ENCODE assay signal across 23 cellular contexts in genomic region chr1:207713529-207713928, GRCh38. TPM values are rescaled to one million over a fixed set of nuclear protein-coding genes. Genes with fewer than 3 reads are reported as not detected.
A peak's percentile ranks its signal among the peaks of the same experiment; 100 is the strongest.
DNase-seq lines count a peak whose midpoint lies in the region; ATAC-seq and TF ChIP-seq lines count a peak whose summit lies in the region.
"Had no signal": no experiment of that assay in that cellular context is flagged by ENCODE, and none has a peak within 500 bp of the region (broad histone marks: within the 10 kb centered on the region; RNA-seq: fewer than 3 reads in every experiment).

No MANE protein-coding gene starts in this region.

- H3K27me3 Mint-ChIP-seq in activated naive CD8-positive, alpha-beta T cell treated with anti-CD3 and anti-CD28 coated beads, Interleukin-2, amount 10 ng/mL, durations not matched to agents 7 days and 5 days: no peaks in the 10 kb centered on the region
- no peaks in the 10 kb centered on the region for H3K27me3 Mint-ChIP-seq in activated naive CD8-positive, alpha-beta T cell treated with anti-CD3 and anti-CD28 coated beads, Interleukin-2, amount 50 U/mL, for 24 hours
- no peaks in the 10 kb centered on the region for H3K27me3 Mint-ChIP-seq in endodermal cell (ENCODE audit: insufficient read depth)
- H3K27me3 Mint-ChIP-seq: activated naive CD8-positive, alpha-beta T cell treated with anti-CD3 and anti-CD28 coated beads for 36 hours had no signal

- DNase-seq in activated naive CD8-positive, alpha-beta T cell treated with anti-CD3 and anti-CD28 coated beads, Interleukin-2, amount 10 ng/mL, durations not matched to agents 7 days and 5 days: no peak
- DNase-seq in activated naive CD8-positive, alpha-beta T cell treated with anti-CD3 and anti-CD28 coated beads, Interleukin-2, amount 50 U/mL, for 24 hours: no peak
- DNase-seq in MG63 (peak; percentile 21), endodermal cell (peak; percentile 63), T1000 (lab: John Stamatoyannopoulos, UW) (no peak), hypothalamus (lab: John Stamatoyannopoulos, UW) (no peak)
- DNase-seq in central memory CD4-positive, alpha-beta T cell: no peak
- DNase-seq: activated naive CD8-positive, alpha-beta T cell treated with anti-CD3 and anti-CD28 coated beads for 36 hours; CD8-positive, alpha-beta memory T cell; cortex of kidney; EL; islet precursor cell; left ventricle myocardium inferior; mesenchymal stem cell; NCI-H1048; NCI-H774; ovary; retina; thyroid gland had no signal

- POLR2A ChIA-PET in activated naive CD8-positive, alpha-beta T cell treated with anti-CD3 and anti-CD28 coated beads, Interleukin-2, amount 10 ng/mL, durations not matched to agents 7 days and 5 days (lab: Charles Lee): no interaction called here

- H3K4me3 ChIP-seq in MG63: no peak overlapping the region
- no peak overlapping the region for H3K4me3 ChIP-seq in endodermal cell (ENCODE audit: low read length)
- H3K4me3 ChIP-seq: left ventricle myocardium inferior, ovary, SJSA1, skin epidermis, thyroid gland had no signal

- no peak overlapping the region for H3K4me3 Mint-ChIP-seq in activated naive CD8-positive, alpha-beta T cell treated with anti-CD3 and anti-CD28 coated beads, Interleukin-2, amount 10 ng/mL, durations not matched to agents 7 days and 5 days
- H3K4me3 Mint-ChIP-seq in activated naive CD8-positive, alpha-beta T cell treated with anti-CD3 and anti-CD28 coated beads, Interleukin-2, amount 50 U/mL, for 24 hours: no peak overlapping the region
- H3K4me3 Mint-ChIP-seq in endodermal cell: no peak overlapping the region
- H3K4me3 Mint-ChIP-seq: activated naive CD8-positive, alpha-beta T cell treated with anti-CD3 and anti-CD28 coated beads for 36 hours; CD8-positive, alpha-beta memory T cell had no signal

- no peaks in the 10 kb centered on the region for H3K4me1 Mint-ChIP-seq in activated naive CD8-positive, alpha-beta T cell treated with anti-CD3 and anti-CD28 coated beads, Interleukin-2, amount 10 ng/mL, durations not matched to agents 7 days and 5 days
- no peaks in the 10 kb centered on the region for H3K4me1 Mint-ChIP-seq in activated naive CD8-positive, alpha-beta T cell treated with anti-CD3 and anti-CD28 coated beads, Interleukin-2, amount 50 U/mL, for 24 hours
- no peaks in the 10 kb centered on the region for H3K4me1 Mint-ChIP-seq in endodermal cell
- H3K4me1 Mint-ChIP-seq: activated naive CD8-positive, alpha-beta T cell treated with anti-CD3 and anti-CD28 coated beads for 36 hours had no signal

- no peak overlapping the region for H3K27ac Mint-ChIP-seq in activated naive CD8-positive, alpha-beta T cell treated with anti-CD3 and anti-CD28 coated beads, Interleukin-2, amount 10 ng/mL, durations not matched to agents 7 days and 5 days
- H3K27ac Mint-ChIP-seq in activated naive CD8-positive, alpha-beta T cell treated with anti-CD3 and anti-CD28 coated beads, Interleukin-2, amount 50 U/mL, for 24 hours: no peak overlapping the region
- no peak overlapping the region for H3K27ac Mint-ChIP-seq in endodermal cell
- H3K27ac Mint-ChIP-seq: activated naive CD8-positive, alpha-beta T cell treated with anti-CD3 and anti-CD28 coated beads for 36 hours; activated T-helper 2 cell treated with anti-CD3 and anti-CD28 coated beads, Interferon-gamma antibody, Interleukin-2, Interleukin-4, amounts not matched to agents 10 μg/mL and 5 μg/mL and 100 μg/mL, durations not matched to agents 14 hours and 24 hours and 36 hours had no signal

- H3K36me3 ChIP-seq in MG63: no peaks in the 10 kb centered on the region
- no peaks in the 10 kb centered on the region for H3K36me3 ChIP-seq in endodermal cell (ENCODE audit: control insufficient read depth, insufficient read depth, low read length)
- H3K36me3 ChIP-seq: left ventricle myocardium inferior, ovary, SJSA1, thyroid gland had no signal

- H3K9me3 ChIP-seq in MG63 (no peaks in the 10 kb centered on the region), endodermal cell (ENCODE audit: control insufficient read depth, low read length) (peaks cover 3% of the 10 kb centered on the region)
- H3K9me3 ChIP-seq: left ventricle myocardium inferior, ovary, SJSA1, thyroid gland had no signal

- H3K9me3 Mint-ChIP-seq in activated naive CD8-positive, alpha-beta T cell treated with anti-CD3 and anti-CD28 coated beads, Interleukin-2, amount 10 ng/mL, durations not matched to agents 7 days and 5 days: no peaks in the 10 kb centered on the region
- no peaks in the 10 kb centered on the region for H3K9me3 Mint-ChIP-seq in activated naive CD8-positive, alpha-beta T cell treated with anti-CD3 and anti-CD28 coated beads, Interleukin-2, amount 50 U/mL, for 24 hours
- H3K9me3 Mint-ChIP-seq in endodermal cell: peaks cover 6% of the 10 kb centered on the region
- H3K9me3 Mint-ChIP-seq: activated naive CD8-positive, alpha-beta T cell treated with anti-CD3 and anti-CD28 coated beads for 36 hours; activated T-helper 2 cell treated with anti-CD3 and anti-CD28 coated beads, Interferon-gamma antibody, Interleukin-2, Interleukin-4, amounts not matched to agents 10 μg/mL and 5 μg/mL and 100 μg/mL, durations not matched to agents 14 hours and 24 hours and 36 hours; CD8-positive, alpha-beta memory T cell had no signal

- H3K36me3 Mint-ChIP-seq in activated naive CD8-positive, alpha-beta T cell treated with anti-CD3 and anti-CD28 coated beads, Interleukin-2, amount 10 ng/mL, durations not matched to agents 7 days and 5 days: no peaks in the 10 kb centered on the region
- no peaks in the 10 kb centered on the region for H3K36me3 Mint-ChIP-seq in activated naive CD8-positive, alpha-beta T cell treated with anti-CD3 and anti-CD28 coated beads, Interleukin-2, amount 50 U/mL, for 24 hours (ENCODE audit: low read depth)
- no peaks in the 10 kb centered on the region for H3K36me3 Mint-ChIP-seq in endodermal cell (ENCODE audit: low read depth)
- H3K36me3 Mint-ChIP-seq: activated naive CD8-positive, alpha-beta T cell treated with anti-CD3 and anti-CD28 coated beads for 36 hours had no signal

- WGBS in endodermal cell (ENCODE audit: insufficient coverage in 1 of 2, insufficient read length in 1 of 2), 2 experiments: 85 to 87% methylated on average over 10 to 12 of the region's 12 CpGs

- ATAC-seq in activated naive CD8-positive, alpha-beta T cell treated with anti-CD3 and anti-CD28 coated beads, Interleukin-2, amount 10 ng/mL, durations not matched to agents 7 days and 5 days (ENCODE audit: low read depth): peak; percentile 18
- no peak for ATAC-seq in activated naive CD8-positive, alpha-beta T cell treated with anti-CD3 and anti-CD28 coated beads, Interleukin-2, amount 50 U/mL, for 24 hours

- no peak overlapping the region for H3K9ac ChIP-seq in endodermal cell (ENCODE audit: extremely low read depth, low read length, poor library complexity, severe bottlenecking)

- no peaks in the 10 kb centered on the region for H3K4me1 ChIP-seq in endodermal cell (ENCODE audit: control insufficient read depth, insufficient read depth, low read length)
- H3K4me1 ChIP-seq: left ventricle myocardium inferior, SJSA1, thyroid gland had no signal

- H3K27me3 ChIP-seq in MG63 (no peaks in the 10 kb centered on the region; the same call in 1 of the 2 replicates), endodermal cell (ENCODE audit: control insufficient read depth, insufficient read depth, low read length, poor library complexity, severe bottlenecking) (no peaks in the 10 kb centered on the region)
- H3K27me3 ChIP-seq: ovary, SJSA1, thyroid gland had no signal

- peak; percentile 33 for TF ChIP-seq CTCF in endodermal cell (conservative IDR thresholded peaks at IDR 0.05)

- no peak overlapping the region for H3K27ac ChIP-seq in endodermal cell (ENCODE audit: low read depth, low read length)
- H3K27ac ChIP-seq: left ventricle myocardium inferior, ovary, RWPE1, SJSA1, skin epidermis, thyroid gland had no signal

RNA-seq across cellular contexts. Expression of gene CD46, which starts 38.3 kb away (rescaled TPM):
- 100 to 1,000 TPM; 146 to 151 TPM for total RNA-seq in activated naive CD8-positive, alpha-beta T cell treated with anti-CD3 and anti-CD28 coated beads, Interleukin-2, amount 10 ng/mL, durations not matched to agents 7 days and 5 days
- total RNA-seq in MG63 (2014; rRNA removed; shearing (Covaris generic); ENCODE audit: low replicate concordance): 86.4 and 123 TPM in 2 replicates
- total RNA-seq in endodermal cell: 100 to 1,000 TPM; 132 to 135 TPM
- 141 TPM for polyA plus RNA-seq in endodermal cell (2013, experiment 1 of 2)
- 121 TPM for polyA plus RNA-seq in endodermal cell (2013, experiment 2 of 2)

Comparison
In these comparisons a context has a peak if more than half of its experiments do, and no peak if none do; other contexts are left out.
1. DNase-seq: peak in MG63 (single experiment) and endodermal cell (single experiment); none in activated naive CD8-positive, alpha-beta T cell treated with anti-CD3 and anti-CD28 coated beads, Interleukin-2, amount 10 ng/mL, durations not matched to agents 7 days and 5 days (single experiment), activated naive CD8-positive, alpha-beta T cell treated with anti-CD3 and anti-CD28 coated beads, Interleukin-2, amount 50 U/mL, for 24 hours (single experiment), T1000 (single experiment), central memory CD4-positive, alpha-beta T cell (single experiment) and hypothalamus (0 of 51).